Comparison of ENCODE assay signal across 1 cellular context in the genomic region with DNA sequence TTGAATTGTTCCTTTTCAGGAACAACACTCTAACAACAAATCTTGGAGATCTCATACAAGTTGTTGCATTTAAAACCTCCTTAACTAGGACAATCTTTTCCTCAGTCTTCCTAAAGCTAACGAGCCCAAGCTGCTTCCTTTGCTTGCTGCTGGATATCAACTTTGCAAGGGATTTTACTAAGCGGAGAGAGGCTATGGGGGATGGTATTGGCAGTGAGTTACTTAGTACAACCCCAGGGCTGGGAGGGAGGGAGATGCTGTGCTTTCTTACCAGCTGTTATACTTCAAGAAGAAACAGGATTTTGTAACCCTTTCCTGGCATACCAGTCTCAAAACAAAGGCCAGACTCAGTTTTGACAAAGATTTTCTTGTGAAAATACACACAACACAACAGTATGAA.
TF ChIP-seq lines count a peak whose summit lies in the region.

No MANE protein-coding gene starts in this region.

TF ChIP-seq in IMR-90, 13 proteins besides CTCF, POLR2A, EP300 and RAD21:
- peak; percentile 73; the same call in 1 of the 2 replicates for TF ChIP-seq MAZ (IDR thresholded peaks at IDR 0.05; ENCODE audit: borderline replicate concordance, low read depth, low read length)
- no peak for TF ChIP-seq NFE2L2 (IDR thresholded peaks at IDR 0.05; ENCODE audit: low read depth, low read length)
